8 cellular contexts compared by ENCODE assay signal in the genomic region with DNA sequence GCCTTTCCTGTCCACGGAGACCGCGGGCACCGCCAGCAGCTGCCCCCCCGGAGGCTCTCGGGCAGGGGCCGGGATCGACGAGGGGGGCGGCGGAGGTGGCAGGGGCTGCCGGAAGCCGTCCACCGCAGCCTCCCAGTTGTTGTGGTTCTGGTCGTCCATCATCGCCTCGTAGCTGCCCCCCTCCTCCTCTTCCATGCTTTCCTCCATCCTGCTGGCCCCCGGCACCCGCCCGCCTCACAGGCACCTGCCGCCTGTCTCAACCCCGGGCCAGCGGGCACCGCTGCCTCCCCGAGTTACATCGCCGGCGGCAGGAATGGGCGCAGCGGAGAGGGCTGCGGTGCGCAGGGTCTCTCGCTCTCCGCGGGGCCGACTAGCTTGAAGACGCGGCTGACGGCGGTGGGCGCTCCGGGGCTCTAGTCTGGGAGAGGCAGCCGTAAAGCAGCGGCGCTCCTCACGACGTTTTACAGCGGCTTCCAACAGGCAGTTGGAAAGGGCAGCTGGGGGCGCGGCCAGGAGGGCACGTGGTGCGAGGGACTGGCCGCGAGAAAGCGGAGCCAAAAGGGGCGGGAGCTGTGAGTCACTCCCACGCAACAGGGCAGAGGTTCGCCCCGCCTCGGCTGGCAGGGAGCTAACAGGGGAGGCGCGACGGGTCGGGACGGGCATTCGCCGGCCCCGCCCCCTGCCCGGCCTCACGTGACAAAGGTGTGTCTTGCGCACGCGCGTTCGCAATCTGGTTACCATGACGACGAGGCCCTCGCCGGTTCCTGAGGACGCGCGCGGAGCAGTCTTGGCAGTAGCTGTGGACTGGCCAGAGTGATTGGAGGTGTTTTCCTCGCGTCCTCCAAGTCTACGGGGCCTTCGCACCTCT.
A peak's percentile ranks its signal among the peaks of the same experiment; 100 is the strongest.
DNase-seq lines count a peak whose midpoint lies in the region; ATAC-seq, FAIRE-seq and TF ChIP-seq lines count a peak whose summit lies in the region.

Gene CACUL1, minus strand, starts transcription at position 415 of the 868 bp plus-strand sequence. Its CDS starts 208 bp downstream, at position 207.

- DNase-seq in AG09309 (ENCODE audit: low read depth), result peak; percentile 99
- peak; percentile 96 to 98 for DNase-seq in NCI-H446 (lab: John Stamatoyannopoulos, UW)
- DNase-seq in activated CD4-positive, CD25-positive, alpha-beta regulatory T cell treated with anti-CD3 and anti-CD28 coated beads, Interleukin-2, amount 50 U/mL, for 16 hours (ENCODE audit: low read depth, low spot score), result peak; percentile 99
- DNase-seq in cerebellar cortex (ENCODE audit: low spot score), result peak; percentile 99
- peak; percentile 99 for DNase-seq in stimulated activated CD4-positive, alpha-beta T cell treated with anti-CD3 and anti-CD28 coated beads, Interleukin-12 subunit alpha, Interleukin-12 subunit beta, amount 100 ng/mL, for 4 hours

- FAIRE-seq in islet of Langerhans (lab: Jason Lieb, UNC), result peak; percentile 24

- peak within 1 kb of the TSS; percentile 88 for H3K4me3 ChIP-seq in AG09309 (ENCODE audit: control insufficient read depth, low read depth, low read length)

- ATAC-seq in GM19025 (IDR thresholded peaks at IDR 0.05; ENCODE audit: low read depth, unreplicated experiment) (peak; percentile 95), HG03342 (IDR thresholded peaks at IDR 0.05; ENCODE audit: unreplicated experiment) (peak; percentile 91)

- TF ChIP-seq CTCF in AG09309 (IDR thresholded peaks at IDR 0.05; ENCODE audit: control insufficient read depth, insufficient read depth, low read depth, low read length, missing control alignments), result no peak

Comparison
In these comparisons a context has a peak if more than half of its experiments do, and no peak if none do; other contexts are left out.
1. Peak in every context shown above with its lines: DNase-seq, ATAC-seq and H3K4me3 ChIP-seq.